25 cellular contexts compared by ENCODE assay signal in genomic region chr7:135254-135653, GRCh38. TPM values are rescaled to one million over a fixed set of nuclear protein-coding genes. Genes with fewer than 3 reads are reported as not detected.
"Had no signal": no experiment of that assay in that cellular context is flagged by ENCODE, and none has a peak within 500 bp of the region (broad histone marks: within the 10 kb centered on the region; RNA-seq: fewer than 3 reads in every experiment).

No MANE protein-coding gene starts in this region.

- H3K36me3 ChIP-seq: heart left ventricle, left ventricle myocardium inferior, lower lobe of right lung, pancreas, tibial nerve had no signal

- H3K9me3 ChIP-seq: heart left ventricle, left ventricle myocardium inferior, lower lobe of right lung, pancreas, testis, tibial nerve had no signal

- H3K4me1 ChIP-seq: foreskin keratinocyte, pancreas had no signal

- ATAC-seq: foreskin keratinocyte; heart left ventricle; lower lobe of right lung; naive thymus-derived CD4-positive, alpha-beta T cell; pancreas; right cardiac atrium had no signal

- H3K27me3 ChIP-seq: heart left ventricle, pancreas, testis, tibial nerve had no signal

- H3K9me3 Mint-ChIP-seq: dendritic cell treated with granulocyte-macrophage colony-stimulating factor and Interleukin-4, amounts not matched to agents 40 ng/mL and 50 ng/mL, for 4 days; naive thymus-derived CD4-positive, alpha-beta T cell; nephron progenitor cell; stimulated activated effector memory CD8-positive, alpha-beta T cell treated with anti-CD3 and anti-CD28 coated beads, Interleukin-12 subunit alpha, Interleukin-12 subunit beta, amount 100 ng/mL, for 72 hours; stimulated activated naive CD8-positive, alpha-beta T cell treated with anti-CD3 and anti-CD28 coated beads, Interleukin-15, Interleukin-2, amounts not matched to agents 100 ng/mL and 50 ng/mL, for 24 hours had no signal

- H3K36me3 Mint-ChIP-seq: naive thymus-derived CD4-positive, alpha-beta T cell; stimulated activated effector memory CD8-positive, alpha-beta T cell treated with anti-CD3 and anti-CD28 coated beads, Interleukin-12 subunit alpha, Interleukin-12 subunit beta, amount 100 ng/mL, for 72 hours had no signal

- H3K4me3 Mint-ChIP-seq: dendritic cell treated with granulocyte-macrophage colony-stimulating factor and Interleukin-4, amounts not matched to agents 40 ng/mL and 50 ng/mL, for 4 days; naive thymus-derived CD4-positive, alpha-beta T cell; nephron progenitor cell; stimulated activated effector memory CD8-positive, alpha-beta T cell treated with anti-CD3 and anti-CD28 coated beads, Interleukin-12 subunit alpha, Interleukin-12 subunit beta, amount 100 ng/mL, for 72 hours; stimulated activated naive CD8-positive, alpha-beta T cell treated with anti-CD3 and anti-CD28 coated beads, Interleukin-15, Interleukin-2, amounts not matched to agents 100 ng/mL and 50 ng/mL, for 24 hours had no signal

- DNase-seq: cerebellar nuclear complex; erythroblast; foreskin keratinocyte; heart left ventricle; hippocampal formation; kidney glomerular epithelial cell; left ventricle myocardium inferior; lower lobe of right lung; mesenchymal stem cell; naive thymus-derived CD4-positive, alpha-beta T cell; nephron progenitor cell; pancreas; small intestine; stimulated activated CD4-positive, alpha-beta T cell treated with anti-CD3 and anti-CD28 coated beads, Interleukin-12 subunit alpha, Interleukin-12 subunit beta, amount 100 ng/mL, for 4 hours; stimulated activated CD4-positive, alpha-beta T cell treated with anti-CD3 and anti-CD28 coated beads, Interleukin-4, amount 100 ng/mL, for 1 hour; stimulated activated CD8-positive, alpha-beta memory T cell treated with anti-CD3 and anti-CD28 coated beads, Interleukin-4, amount 100 ng/mL, for 48 hours; testis had no signal

- FAIRE-seq: colon, endothelial cell of umbilical vein, pancreas, small intestine had no signal

- H3K4me1 Mint-ChIP-seq: naive thymus-derived CD4-positive, alpha-beta T cell; stimulated activated effector memory CD8-positive, alpha-beta T cell treated with anti-CD3 and anti-CD28 coated beads, Interleukin-12 subunit alpha, Interleukin-12 subunit beta, amount 100 ng/mL, for 72 hours had no signal

- H3K4me3 ChIP-seq: heart left ventricle, left ventricle myocardium inferior, lower lobe of right lung, pancreas, testis, tibial nerve had no signal

- H3K27ac ChIP-seq: foreskin keratinocyte, heart left ventricle, left ventricle myocardium inferior, lower lobe of right lung, pancreas, testis, tibial nerve had no signal

- H3K27ac Mint-ChIP-seq: naive thymus-derived CD4-positive, alpha-beta T cell; nephron progenitor cell; progenitor cell of endocrine pancreas; stimulated activated effector memory CD8-positive, alpha-beta T cell treated with anti-CD3 and anti-CD28 coated beads, Interleukin-12 subunit alpha, Interleukin-12 subunit beta, amount 100 ng/mL, for 72 hours; stimulated activated naive CD8-positive, alpha-beta T cell treated with anti-CD3 and anti-CD28 coated beads, Interleukin-15, Interleukin-2, amounts not matched to agents 100 ng/mL and 50 ng/mL, for 24 hours had no signal

RNA-seq across cellular contexts. Expression of gene FAM20C, which starts 57.1 kb away (rescaled TPM):
- polyA plus RNA-seq: naive thymus-derived CD4-positive, alpha-beta T cell had no signal
